ENCODE assay signal across 20 cellular contexts in genomic region chr15:29470794-29471193, GRCh38.
DNase-seq lines count a peak whose midpoint lies in the region; ATAC-seq and TF ChIP-seq lines count a peak whose summit lies in the region.
"Had no signal": no experiment of that assay in that cellular context is flagged by ENCODE, and none has a peak within 500 bp of the region (broad histone marks: within the 10 kb centered on the region; RNA-seq: fewer than 3 reads in every experiment).

No MANE protein-coding gene starts in this region.

- no peaks in the 10 kb centered on the region for H3K79me2 ChIP-seq in neural progenitor cell (ENCODE audit: low read depth)

- no peaks in the 10 kb centered on the region for H3K9me3 ChIP-seq in neural progenitor cell (ENCODE audit: low read depth)
- H3K9me3 ChIP-seq: adrenal gland, sigmoid colon, tibial nerve had no signal

- H3K36me3 Mint-ChIP-seq in neural progenitor cell = peaks cover 3% of the 10 kb centered on the region
- H3K36me3 Mint-ChIP-seq in activated naive CD8-positive, alpha-beta T cell treated with anti-CD3 and anti-CD28 coated beads, Interleukin-2, amount 50 U/mL, for 24 hours (ENCODE audit: low read depth) = no peaks in the 10 kb centered on the region

- no peaks in the 10 kb centered on the region for H3K27me3 ChIP-seq in neural progenitor cell
- H3K27me3 ChIP-seq: adrenal gland, sigmoid colon, tibial nerve had no signal

- no peak for ATAC-seq in GM18517 (IDR thresholded peaks at IDR 0.05; ENCODE audit: unreplicated experiment)
- ATAC-seq in activated naive CD8-positive, alpha-beta T cell treated with anti-CD3 and anti-CD28 coated beads, Interleukin-2, amount 50 U/mL, for 24 hours = no peak
- ATAC-seq: activated CD4-positive, alpha-beta T cell treated with anti-CD3 and anti-CD28 coated beads for 36 hours had no signal

- H4K20me1 ChIP-seq in neural progenitor cell (ENCODE audit: low read depth) = no peaks in the 10 kb centered on the region

- peak overlapping the region; percentile 59 for H3K4me2 ChIP-seq in neural progenitor cell

- no peaks in the 10 kb centered on the region for H3K27me3 Mint-ChIP-seq in neural progenitor cell (ENCODE audit: insufficient read depth, low read depth)
- peaks cover 1% of the 10 kb centered on the region for H3K27me3 Mint-ChIP-seq in activated naive CD8-positive, alpha-beta T cell treated with anti-CD3 and anti-CD28 coated beads, Interleukin-2, amount 50 U/mL, for 24 hours

- H3K27ac Mint-ChIP-seq in neural progenitor cell = no peak overlapping the region
- H3K27ac Mint-ChIP-seq in activated naive CD8-positive, alpha-beta T cell treated with anti-CD3 and anti-CD28 coated beads, Interleukin-2, amount 50 U/mL, for 24 hours = no peak overlapping the region
- H3K27ac Mint-ChIP-seq: activated CD4-positive, alpha-beta T cell treated with anti-CD3 and anti-CD28 coated beads for 36 hours had no signal

- DNase-seq in Caki2 (ENCODE audit: low read depth) = peak; percentile 51
- DNase-seq in LNCaP clone FGC (ENCODE audit: low read depth) = peak; percentile 75
- peak; percentile 77 for DNase-seq in epithelial cell of prostate (ENCODE audit: low read depth, low spot score)
- no peak for DNase-seq in neural progenitor cell (ENCODE audit: low spot score)
- DNase-seq in stimulated activated CD4-positive, alpha-beta T cell treated with anti-CD3 and anti-CD28 coated beads, Interleukin-4, amount 100 ng/mL, for 24 hours = no peak
- no peak for DNase-seq in stimulated activated CD4-positive, alpha-beta T cell treated with anti-CD3 and anti-CD28 coated beads, Interleukin-1b, Interleukin-23, amount 100 ng/mL, for 48 hours
- DNase-seq in activated naive CD8-positive, alpha-beta T cell treated with anti-CD3 and anti-CD28 coated beads, Interleukin-2, amount 50 U/mL, for 24 hours = no peak
- DNase-seq: activated CD4-positive, alpha-beta T cell treated with anti-CD3 and anti-CD28 coated beads for 36 hours; activated effector memory CD4-positive, alpha-beta T cell treated with anti-CD3 and anti-CD28 coated beads, Interleukin-2, amount 50 U/mL, for 16 hours; adrenal gland; glutamatergic neuron; NCI-H1436 treated with DMSO at 0.1 percent for 48 hours; occipital lobe; RPMI8226; sigmoid colon; stimulated activated naive CD4-positive, alpha-beta T cell had no signal

- H3K27ac ChIP-seq in epithelial cell of prostate = peak overlapping the region; percentile 87
- H3K27ac ChIP-seq in neural progenitor cell = no peak overlapping the region
- H3K27ac ChIP-seq: adrenal gland, sigmoid colon, tibial nerve had no signal

- TF ChIP-seq CTCF in LNCaP clone FGC (IDR thresholded peaks at IDR 0.05; ENCODE audit: control insufficient read depth, extremely low read depth, insufficient read depth) (no peak), neural progenitor cell (IDR thresholded peaks at IDR 0.05) (no peak)

- H2AFZ ChIP-seq in neural progenitor cell (replicated peaks) = no peak overlapping the region

- H3F3A ChIP-seq in neural progenitor cell (ENCODE audit: low read depth) = no peaks in the 10 kb centered on the region

- H3K4me3 Mint-ChIP-seq in neural progenitor cell = no peak overlapping the region
- no peak overlapping the region for H3K4me3 Mint-ChIP-seq in activated naive CD8-positive, alpha-beta T cell treated with anti-CD3 and anti-CD28 coated beads, Interleukin-2, amount 50 U/mL, for 24 hours
- H3K4me3 Mint-ChIP-seq: activated CD4-positive, alpha-beta T cell treated with anti-CD3 and anti-CD28 coated beads for 36 hours; central memory CD8-positive, alpha-beta T cell had no signal

- peaks cover 4% of the 10 kb centered on the region for H3K9me3 Mint-ChIP-seq in neural progenitor cell
- no peaks in the 10 kb centered on the region for H3K9me3 Mint-ChIP-seq in activated naive CD8-positive, alpha-beta T cell treated with anti-CD3 and anti-CD28 coated beads, Interleukin-2, amount 50 U/mL, for 24 hours
- H3K9me3 Mint-ChIP-seq: central memory CD8-positive, alpha-beta T cell had no signal

- in situ Hi-C loops in Caki2 (cut with HindIII; ENCODE audit: low pct_unique_long_range_greater_than_20kb, low sequenced_read_pairs) = no loop called here

- no peaks in the 10 kb centered on the region for H3K36me3 ChIP-seq in neural progenitor cell
- H3K36me3 ChIP-seq: adrenal gland, sigmoid colon, tibial nerve had no signal

- no peak overlapping the region for H3K4me3 ChIP-seq in LNCaP clone FGC (ENCODE audit: low read depth, low read length)
- no peak overlapping the region for H3K4me3 ChIP-seq in neural progenitor cell
- H3K4me3 ChIP-seq: adrenal gland, lung, sigmoid colon, tibial nerve had no signal

- H3K4me1 Mint-ChIP-seq in neural progenitor cell = peaks cover 16% of the 10 kb centered on the region
- H3K4me1 Mint-ChIP-seq in activated naive CD8-positive, alpha-beta T cell treated with anti-CD3 and anti-CD28 coated beads, Interleukin-2, amount 50 U/mL, for 24 hours = no peaks in the 10 kb centered on the region
- H3K4me1 Mint-ChIP-seq: activated CD4-positive, alpha-beta T cell treated with anti-CD3 and anti-CD28 coated beads for 36 hours; central memory CD8-positive, alpha-beta T cell had no signal

- peaks cover 16% of the 10 kb centered on the region for H3K4me1 ChIP-seq in neural progenitor cell
- H3K4me1 ChIP-seq: adrenal gland, tibial nerve had no signal

- H3K9ac ChIP-seq in neural progenitor cell = no peak overlapping the region

Comparison
In these comparisons a context has a peak if more than half of its experiments do, and no peak if none do; other contexts are left out.
1. DNase-seq: peak in Caki2 (single experiment), LNCaP clone FGC (single experiment) and epithelial cell of prostate (single experiment); none in neural progenitor cell (single experiment), stimulated activated CD4-positive, alpha-beta T cell treated with anti-CD3 and anti-CD28 coated beads, Interleukin-4, amount 100 ng/mL, for 24 hours (single experiment), stimulated activated CD4-positive, alpha-beta T cell treated with anti-CD3 and anti-CD28 coated beads, Interleukin-1b, Interleukin-23, amount 100 ng/mL, for 48 hours (single experiment) and activated naive CD8-positive, alpha-beta T cell treated with anti-CD3 and anti-CD28 coated beads, Interleukin-2, amount 50 U/mL, for 24 hours (single experiment).